22 cellular contexts compared by ENCODE assay signal in genomic region chr17:39973496-39973895, GRCh38. TPM values are rescaled to one million over a fixed set of nuclear protein-coding genes. Genes with fewer than 3 reads are reported as not detected.
"Had no signal": no experiment of that assay in that cellular context is flagged by ENCODE, and none has a peak within 500 bp of the region (broad histone marks: within the 10 kb centered on the region; RNA-seq: fewer than 3 reads in every experiment).

No MANE protein-coding gene starts in this region.

- DNase-seq: activated CD4-positive, alpha-beta memory T cell treated with anti-CD3 and anti-CD28 coated beads for 36 hours; activated CD4-positive, alpha-beta T cell treated with anti-CD3 and anti-CD28 coated beads for 36 hours; activated CD8-positive, alpha-beta memory T cell treated with anti-CD3 and anti-CD28 coated beads, Interleukin-2, amount 10 ng/mL, durations not matched to agents 7 days and 5 days; activated naive CD4-positive, alpha-beta T cell treated with anti-CD3 and anti-CD28 coated beads, Interleukin-2, amount 50 U/mL, for 16 hours; activated T-cell treated with anti-CD3 and anti-CD28 coated beads, Interleukin-2, amount 50 U/mL, for 24 hours; central memory CD4-positive, alpha-beta T cell; cortex of kidney; effector CD8-positive, alpha-beta T cell; heart right ventricle; naive B cell; sigmoid colon; stimulated activated CD4-positive, alpha-beta T cell treated with anti-CD3 and anti-CD28 coated beads, Interleukin-1b, Interleukin-23, amount 100 ng/mL, for 48 hours; stomach; testis; upper lobe of right lung had no signal

- H3K4me1 ChIP-seq: gastroesophageal sphincter, neural progenitor cell, sigmoid colon, stomach, testis, upper lobe of right lung had no signal

- FAIRE-seq: endothelial cell of umbilical vein had no signal

- H3K4me3 Mint-ChIP-seq: activated CD4-positive, alpha-beta memory T cell treated with anti-CD3 and anti-CD28 coated beads for 36 hours; activated CD4-positive, alpha-beta T cell treated with anti-CD3 and anti-CD28 coated beads for 36 hours; activated CD8-positive, alpha-beta memory T cell treated with anti-CD3 and anti-CD28 coated beads, Interleukin-2, amount 10 ng/mL, durations not matched to agents 7 days and 5 days; activated T-cell treated with anti-CD3 and anti-CD28 coated beads, Interleukin-2, amount 50 U/mL, for 24 hours; naive B cell; neural progenitor cell; T-helper 1 cell treated with Interleukin-12 subunit alpha and Interleukin-12 subunit beta and Interleukin-4 antibody, amounts not matched to agents 30 μg/mL and 1 μg/mL, for 36 hours had no signal

- H3K27me3 ChIP-seq: testis, upper lobe of right lung had no signal

- ATAC-seq: activated CD4-positive, alpha-beta T cell treated with anti-CD3 and anti-CD28 coated beads for 36 hours; activated CD8-positive, alpha-beta memory T cell treated with anti-CD3 and anti-CD28 coated beads, Interleukin-2, amount 10 ng/mL, durations not matched to agents 7 days and 5 days; gastroesophageal sphincter; heart right ventricle; upper lobe of right lung had no signal

- H3K9me3 ChIP-seq: gastroesophageal sphincter, heart right ventricle, sigmoid colon, stomach, testis, upper lobe of right lung had no signal

- H3K36me3 ChIP-seq: gastroesophageal sphincter, heart right ventricle, neural progenitor cell, sigmoid colon, stomach, upper lobe of right lung had no signal

- H3K27ac ChIP-seq: gastroesophageal sphincter, neural progenitor cell, sigmoid colon, stomach, testis, upper lobe of right lung had no signal

- H3K9me3 Mint-ChIP-seq: activated CD4-positive, alpha-beta memory T cell treated with anti-CD3 and anti-CD28 coated beads for 36 hours; activated T-cell treated with anti-CD3 and anti-CD28 coated beads, Interleukin-2, amount 50 U/mL, for 24 hours; naive B cell; neural progenitor cell; T-helper 1 cell treated with Interleukin-12 subunit alpha and Interleukin-12 subunit beta and Interleukin-4 antibody, amounts not matched to agents 30 μg/mL and 1 μg/mL, for 36 hours had no signal

- H3K27me3 Mint-ChIP-seq: activated T-cell treated with anti-CD3 and anti-CD28 coated beads, Interleukin-2, amount 50 U/mL, for 24 hours had no signal

- H3K4me1 Mint-ChIP-seq: neural progenitor cell had no signal

- H3K27ac Mint-ChIP-seq: activated CD4-positive, alpha-beta memory T cell treated with anti-CD3 and anti-CD28 coated beads for 36 hours; activated CD4-positive, alpha-beta T cell treated with anti-CD3 and anti-CD28 coated beads for 36 hours; activated CD8-positive, alpha-beta memory T cell treated with anti-CD3 and anti-CD28 coated beads, Interleukin-2, amount 10 ng/mL, durations not matched to agents 7 days and 5 days; activated T-cell treated with anti-CD3 and anti-CD28 coated beads, Interleukin-2, amount 50 U/mL, for 24 hours; neural progenitor cell; T-helper 1 cell treated with Interleukin-12 subunit alpha and Interleukin-12 subunit beta and Interleukin-4 antibody, amounts not matched to agents 30 μg/mL and 1 μg/mL, for 36 hours had no signal

- H3K36me3 Mint-ChIP-seq: activated CD4-positive, alpha-beta memory T cell treated with anti-CD3 and anti-CD28 coated beads for 36 hours; activated CD8-positive, alpha-beta memory T cell treated with anti-CD3 and anti-CD28 coated beads, Interleukin-2, amount 10 ng/mL, durations not matched to agents 7 days and 5 days; naive B cell; neural progenitor cell had no signal

- H3K4me3 ChIP-seq: gastroesophageal sphincter, heart right ventricle, neural progenitor cell, sigmoid colon, stomach, testis, upper lobe of right lung had no signal

RNA-seq across cellular contexts. Expression of gene GSDMA, which starts 10.7 kb away (rescaled TPM):
- total RNA-seq: activated CD8-positive, alpha-beta memory T cell treated with anti-CD3 and anti-CD28 coated beads, Interleukin-2, amount 10 ng/mL, durations not matched to agents 7 days and 5 days; endothelial cell of umbilical vein; lung microvascular endothelial cell; stomach had no signal
- polyA plus RNA-seq: endothelial cell of umbilical vein had no signal

RNA-seq across cellular contexts. Expression of gene CSF3, which starts 41.7 kb away (rescaled TPM):
- total RNA-seq: activated CD4-positive, alpha-beta memory T cell treated with anti-CD3 and anti-CD28 coated beads for 36 hours; activated CD4-positive, alpha-beta T cell treated with anti-CD3 and anti-CD28 coated beads for 36 hours; activated CD8-positive, alpha-beta memory T cell treated with anti-CD3 and anti-CD28 coated beads, Interleukin-2, amount 10 ng/mL, durations not matched to agents 7 days and 5 days; lung microvascular endothelial cell; mononuclear cell had no signal

RNA-seq across cellular contexts. Expression of gene LRRC3C, which starts 46.0 kb away (rescaled TPM):
- total RNA-seq: activated CD4-positive, alpha-beta memory T cell treated with anti-CD3 and anti-CD28 coated beads for 36 hours; activated CD4-positive, alpha-beta T cell treated with anti-CD3 and anti-CD28 coated beads for 36 hours; activated CD8-positive, alpha-beta memory T cell treated with anti-CD3 and anti-CD28 coated beads, Interleukin-2, amount 10 ng/mL, durations not matched to agents 7 days and 5 days; endothelial cell of umbilical vein; heart right ventricle; lung microvascular endothelial cell; mononuclear cell; sigmoid colon; stomach; upper lobe of right lung had no signal
- polyA plus RNA-seq: adipose tissue, endothelial cell of umbilical vein, heart right ventricle, stomach had no signal
